In genomic region chr15:38130200-38130567, GRCh38 we compare ENCODE assay signal across 8 cellular contexts.
DNase-seq lines count a peak whose midpoint lies in the region; ATAC-seq and TF ChIP-seq lines count a peak whose summit lies in the region.
"Had no signal": no experiment of that assay in that cellular context is flagged by ENCODE, and none has a peak within 500 bp of the region (broad histone marks: within the 10 kb centered on the region; RNA-seq: fewer than 3 reads in every experiment).

No MANE protein-coding gene starts in this region.

- peaks cover 39% of the 10 kb centered on the region for H3K4me1 ChIP-seq in suprapubic skin
- H3K4me1 ChIP-seq in body of pancreas = no peaks in the 10 kb centered on the region

- no peak for TF ChIP-seq EP300 in suprapubic skin (IDR thresholded peaks at IDR 0.05)

- H3K27ac ChIP-seq in suprapubic skin (peak overlapping the region; percentile 75), body of pancreas (peak overlapping the region in 2 of 4 donors; percentile 55 to 64)

- intact Hi-C loops in body of pancreas (cut with DNase I) = no loop called here

- ATAC-seq in GM21381 (IDR thresholded peaks at IDR 0.05; ENCODE audit: unreplicated experiment) = peak; percentile 35
- ATAC-seq in HG03571 (IDR thresholded peaks at IDR 0.05; ENCODE audit: unreplicated experiment) = peak; percentile 31
- ATAC-seq in body of pancreas = no peak

- H3K36me3 ChIP-seq in suprapubic skin = no peaks in the 10 kb centered on the region
- no peaks in the 10 kb centered on the region for H3K36me3 ChIP-seq in body of pancreas (replicated peaks in 1 of 2; ENCODE audit: insufficient read depth in 1 of 2, low read depth in 2 of 2)

- TF ChIP-seq POLR2A in suprapubic skin (IDR thresholded peaks at IDR 0.05) = no peak
- TF ChIP-seq POLR2A in body of pancreas (IDR thresholded peaks at IDR 0.05) = no peak

- H3K9me3 ChIP-seq in suprapubic skin (no peaks in the 10 kb centered on the region), body of pancreas (no peaks in the 10 kb centered on the region)

- 15% methylated on average over 8 of the region's 8 CpGs for WGBS in suprapubic skin
- WGBS in body of pancreas, 2 donors = 68 to 72% methylated on average over 8 of the region's 8 CpGs

- peak overlapping the region; percentile 45 for H3K4me3 ChIP-seq in fibroblast of pulmonary artery (replicated peaks; ENCODE audit: low read depth, low read length)
- peak overlapping the region; percentile 26 for H3K4me3 ChIP-seq in suprapubic skin
- H3K4me3 ChIP-seq in body of pancreas = no peak overlapping the region

- H3K27me3 ChIP-seq in suprapubic skin (no peaks in the 10 kb centered on the region), body of pancreas (no peaks in the 10 kb centered on the region)

- DNase-seq in fibroblast of pulmonary artery (ENCODE audit: low read depth) (peak; percentile 48), suprapubic skin (ENCODE audit: low spot score in 2 of 2) (no peak), NCI-H1105 (lab: John Stamatoyannopoulos, UW) (no peak), AG08395 (ENCODE audit: low spot score) (no peak), body of pancreas (no peak)
- DNase-seq: naive B cell had no signal

- no peak for TF ChIP-seq CTCF in fibroblast of pulmonary artery (IDR thresholded peaks at IDR 0.05; ENCODE audit: low read length, missing control alignments)
- no peak for TF ChIP-seq CTCF in suprapubic skin (IDR thresholded peaks at IDR 0.05)
- no peak for TF ChIP-seq CTCF in body of pancreas (IDR thresholded peaks at IDR 0.05)

Comparison
In these comparisons a context has a peak if more than half of its experiments do, and no peak if none do; other contexts are left out.
1. H3K4me3 ChIP-seq: peak in fibroblast of pulmonary artery (single experiment) and suprapubic skin (single experiment); none in body of pancreas (0 of 2).